14 cellular contexts compared by ENCODE assay signal in the genomic region with DNA sequence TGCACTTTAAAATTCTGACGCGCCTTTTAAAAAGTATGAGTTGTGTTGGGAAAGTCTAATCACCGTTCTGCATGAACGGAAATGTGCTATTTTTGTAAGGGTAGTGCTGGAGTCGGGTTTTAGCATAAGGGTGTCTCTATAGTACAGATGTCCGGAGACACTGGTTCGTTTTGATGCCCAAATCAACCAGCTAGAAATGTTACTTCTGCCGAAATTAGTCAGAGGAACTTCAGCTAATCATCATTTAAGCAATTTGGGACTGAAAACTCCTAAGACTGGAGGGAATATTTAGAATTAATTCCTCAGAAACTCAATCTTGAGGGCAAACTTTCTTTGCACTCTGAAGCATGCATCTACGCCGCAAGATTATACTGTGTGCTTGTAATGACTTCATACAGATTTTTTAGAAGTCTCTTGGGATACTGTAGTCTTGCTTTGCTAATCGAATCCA.
DNase-seq lines count a peak whose midpoint lies in the region; ATAC-seq and TF ChIP-seq lines count a peak whose summit lies in the region.
"Had no signal": no experiment of that assay in that cellular context is flagged by ENCODE, and none has a peak within 500 bp of the region (broad histone marks: within the 10 kb centered on the region; RNA-seq: fewer than 3 reads in every experiment).

No MANE protein-coding gene starts in this region.

- H3K4me3 Mint-ChIP-seq in brain: peak overlapping the region in 4 of 5 experiments; percentile 37 to 73 (median 70)
- H3K4me3 Mint-ChIP-seq: type B pancreatic cell had no signal

- DNase-seq in IMR-90 (no peak), left kidney (ENCODE audit: low read depth, low spot score) (peak; percentile 15), substantia nigra (lab: John Stamatoyannopoulos, UW) (no peak), iPS-NIHi7 (ENCODE audit: extremely low spot score) (no peak), germinal center (ENCODE audit: low spot score) (no peak), smooth muscle cell (lab: John Stamatoyannopoulos, UW; ENCODE audit: unreplicated experiment) (no peak), NCI-H128 (lab: John Stamatoyannopoulos, UW; ENCODE audit: unreplicated experiment) (no peak)
- DNase-seq: activated naive CD4-positive, alpha-beta T cell treated with Interleukin-2 at 50 U/mL for 16 hours; Calu3; erythroblast; NCI-H774; right lobe of liver had no signal

- no peak overlapping the region for H3K27ac ChIP-seq in IMR-90 (ENCODE audit: insufficient read depth, low read length)
- peak overlapping the region; percentile 64 for H3K27ac ChIP-seq in substantia nigra (ENCODE audit: low read depth, low read length, poor library complexity, severe bottlenecking)
- H3K27ac ChIP-seq in smooth muscle cell (ENCODE audit: low read depth): no peak overlapping the region
- H3K27ac ChIP-seq: right lobe of liver had no signal

- H4K8ac ChIP-seq in IMR-90 (ENCODE audit: low read depth in 2 of 2, low read length in 2 of 2): no peak overlapping the region

- no peaks in the 10 kb centered on the region for H3K79me2 ChIP-seq in smooth muscle cell (ENCODE audit: low read depth)

- peak overlapping the region in 3 of 5 experiments; percentile 63 to 67 (median 67) for H3K27ac Mint-ChIP-seq in brain
- H3K27ac Mint-ChIP-seq: type B pancreatic cell had no signal

- no peak for TF ChIP-seq RAD21 in IMR-90 (IDR thresholded peaks at IDR 0.05; ENCODE audit: low read length)

- in situ Hi-C loops in IMR-90 (cut with MboI; ENCODE audit: low sequenced_read_pairs): loop anchor here (10.0 kb wide), 1 partner anchor 716 kb away; no protein-coding TSS in a partner anchor

- POLR2A ChIA-PET in IMR-90 (lab: Charles Lee; ENCODE audit: unreplicated experiment): no interaction called here

- peaks cover 15% of the 10 kb centered on the region for H3F3A ChIP-seq in smooth muscle cell (ENCODE audit: low read depth)

- no peak overlapping the region for H3K4ac ChIP-seq in IMR-90 (ENCODE audit: low read depth, low read length)

- H4K5ac ChIP-seq in IMR-90 (ENCODE audit: low read depth, low read length): no peak overlapping the region

- H2BK15ac ChIP-seq in IMR-90 (ENCODE audit: low read depth, low read length): no peak overlapping the region

- H2BK5ac ChIP-seq in IMR-90 (ENCODE audit: low read depth, low read length, poor library complexity, severe bottlenecking): no peak overlapping the region

- H3K4me2 ChIP-seq in IMR-90 (ENCODE audit: low read depth, low read length) (no peak overlapping the region), smooth muscle cell (no peak overlapping the region)

- WGBS in IMR-90 (ENCODE audit: extremely low coverage in 2 of 2, insufficient read length in 1 of 2), 2 experiments: no CpG with 5 or more reads among the region's 11 CpGs
- WGBS in smooth muscle cell (ENCODE audit: low lambda C conversion rate): 84% methylated on average over 11 of the region's 11 CpGs

- no peak overlapping the region for H2BK120ac ChIP-seq in IMR-90 (ENCODE audit: low read depth, low read length)

- no peak for ATAC-seq in IMR-90 (ENCODE audit: low read depth)
- ATAC-seq: right lobe of liver had no signal

- no TSS peak for BruUV-seq in IMR-90 (replicated peaks; lab: Mats Ljungman, UMichigan)

- peaks cover 59% of the 10 kb centered on the region for H3K4me1 Mint-ChIP-seq in brain

- H4K20me1 ChIP-seq in IMR-90 (ENCODE audit: insufficient read depth, low read length): no peaks in the 10 kb centered on the region
- no peaks in the 10 kb centered on the region for H4K20me1 ChIP-seq in smooth muscle cell (ENCODE audit: low read depth)

- H3K9me1 ChIP-seq in IMR-90 (ENCODE audit: insufficient read depth, low read length): peaks cover 10% of the 10 kb centered on the region; the same call in 1 of the 2 replicates

- dilution Hi-C loops in IMR-90 (cut with HindIII; ENCODE audit: low sequenced_read_pairs, unreplicated experiment): no loop called here

- H2AK5ac ChIP-seq in IMR-90 (ENCODE audit: low read depth, low read length): no peak overlapping the region

- H3K4me3 ChIP-seq in IMR-90 (ENCODE audit: insufficient read depth, low read depth, low read length) (no peak overlapping the region), smooth muscle cell (no peak overlapping the region)
- H3K4me3 ChIP-seq: right lobe of liver had no signal

- H3K36me3 Mint-ChIP-seq in brain: no peaks in the 10 kb centered on the region
- H3K36me3 Mint-ChIP-seq: type B pancreatic cell had no signal

- TF ChIP-seq CTCF in IMR-90 (conservative IDR thresholded peaks at IDR 0.05; ENCODE audit: low read depth, low read length) (no peak), brain (conservative IDR thresholded peaks at IDR 0.05) (no peak), smooth muscle cell (IDR thresholded peaks at IDR 0.05; ENCODE audit: borderline replicate concordance, insufficient read depth, poor library complexity, severe bottlenecking) (no peak)

- H3K9me3 Mint-ChIP-seq in brain: peaks cover 0 to 2% (median 0%) of the 10 kb centered on the region in 5 experiments
- H3K9me3 Mint-ChIP-seq: type B pancreatic cell had no signal

- H3K9ac ChIP-seq in IMR-90 (ENCODE audit: low read depth, low read length) (no peak overlapping the region), smooth muscle cell (ENCODE audit: low read depth) (no peak overlapping the region)

- H3K56ac ChIP-seq in IMR-90 (ENCODE audit: extremely low read depth, insufficient read depth, low read length): no peak overlapping the region

- H3K9me3 ChIP-seq in IMR-90 (ENCODE audit: control insufficient read depth, insufficient read depth, low read length) (no peaks in the 10 kb centered on the region), smooth muscle cell (replicated peaks; ENCODE audit: low read depth) (no peaks in the 10 kb centered on the region)
- H3K9me3 ChIP-seq: right lobe of liver had no signal

- TF ChIP-seq POLR2A in IMR-90 (IDR thresholded peaks at IDR 0.05; ENCODE audit: low read depth, low read length): no peak

- H2AK9ac ChIP-seq in IMR-90 (replicated peaks; ENCODE audit: low read depth, low read length, poor library complexity): no peak overlapping the region

- CTCF ChIA-PET in IMR-90 (lab: Yijun Ruan, JAX): no interaction called here

- H4K91ac ChIP-seq in IMR-90 (ENCODE audit: insufficient read depth, low read depth, low read length): no peak overlapping the region

- no peaks in the 10 kb centered on the region for H3K36me3 ChIP-seq in IMR-90 (ENCODE audit: control insufficient read depth, insufficient read depth, low read length)
- no peaks in the 10 kb centered on the region for H3K36me3 ChIP-seq in smooth muscle cell (ENCODE audit: low read depth)
- H3K36me3 ChIP-seq: right lobe of liver had no signal

- H2AFZ ChIP-seq in IMR-90 (replicated peaks; ENCODE audit: low read length, poor library complexity): no peak overlapping the region
- H2AFZ ChIP-seq in smooth muscle cell (ENCODE audit: low read depth): no peak overlapping the region

- H2BK20ac ChIP-seq in IMR-90 (ENCODE audit: low read depth, low read length): 0 out of 2 replicates have a peak overlapping the region, but pooled peaks have one; percentile 16

- H3K4me1 ChIP-seq in IMR-90 (ENCODE audit: control insufficient read depth, insufficient read depth, low read length) (no peaks in the 10 kb centered on the region), smooth muscle cell (ENCODE audit: low read depth) (peaks cover 41% of the 10 kb centered on the region)
- H3K4me1 ChIP-seq: right lobe of liver had no signal

- no peak overlapping the region for H3K23ac ChIP-seq in IMR-90 (ENCODE audit: low read depth, low read length)

- no peak overlapping the region for H3K18ac ChIP-seq in IMR-90 (ENCODE audit: low read depth, low read length)

- H3K27me3 Mint-ChIP-seq in brain: peaks cover 3% of the 10 kb centered on the region
- H3K27me3 Mint-ChIP-seq: type B pancreatic cell had no signal

- H3K79me1 ChIP-seq in IMR-90 (ENCODE audit: low read depth in 1 of 2, low read length in 2 of 2): no peaks in the 10 kb centered on the region

- H3K27me3 ChIP-seq in IMR-90 (ENCODE audit: control insufficient read depth, insufficient read depth, low read length) (no peaks in the 10 kb centered on the region), smooth muscle cell (ENCODE audit: low read depth) (no peaks in the 10 kb centered on the region)
- H3K27me3 ChIP-seq: right lobe of liver had no signal

- intact Hi-C loops in IMR-90 (cut with micrococcal nuclease): no loop called here

- no peak overlapping the region for H3K14ac ChIP-seq in IMR-90 (replicated peaks; ENCODE audit: low read depth, low read length)

TF ChIP-seq in IMR-90, 13 proteins besides CTCF, POLR2A, EP300 and RAD21 (continues in another document):
- TF ChIP-seq RCOR1 (IDR thresholded peaks at IDR 0.05; ENCODE audit: insufficient replicate concordance, low read length) (no peak), CEBPB (IDR thresholded peaks at IDR 0.05; ENCODE audit: low read depth, low read length) (no peak), MAZ (IDR thresholded peaks at IDR 0.05; ENCODE audit: borderline replicate concordance, low read depth, low read length) (no peak), FOS (IDR thresholded peaks at IDR 0.05; ENCODE audit: low read depth, low read length) (no peak), SMC3 (IDR thresholded peaks at IDR 0.05; ENCODE audit: low read depth, low read length) (no peak), BHLHE40 (IDR thresholded peaks at IDR 0.05; ENCODE audit: low read depth, low read length) (no peak), CHD1 (IDR thresholded peaks at IDR 0.05; ENCODE audit: low read depth, low read length) (no peak), NFE2L2 (IDR thresholded peaks at IDR 0.05; ENCODE audit: low read depth, low read length) (no peak), MXI1 (IDR thresholded peaks at IDR 0.05; ENCODE audit: borderline replicate concordance, low read depth, low read length) (no peak), RFX5 (IDR thresholded peaks at IDR 0.05; ENCODE audit: low read depth, low read length) (no peak), MAFK (IDR thresholded peaks at IDR 0.05; ENCODE audit: low read depth, low read length) (no peak)
- TF ChIP-seq, protein P1, sequence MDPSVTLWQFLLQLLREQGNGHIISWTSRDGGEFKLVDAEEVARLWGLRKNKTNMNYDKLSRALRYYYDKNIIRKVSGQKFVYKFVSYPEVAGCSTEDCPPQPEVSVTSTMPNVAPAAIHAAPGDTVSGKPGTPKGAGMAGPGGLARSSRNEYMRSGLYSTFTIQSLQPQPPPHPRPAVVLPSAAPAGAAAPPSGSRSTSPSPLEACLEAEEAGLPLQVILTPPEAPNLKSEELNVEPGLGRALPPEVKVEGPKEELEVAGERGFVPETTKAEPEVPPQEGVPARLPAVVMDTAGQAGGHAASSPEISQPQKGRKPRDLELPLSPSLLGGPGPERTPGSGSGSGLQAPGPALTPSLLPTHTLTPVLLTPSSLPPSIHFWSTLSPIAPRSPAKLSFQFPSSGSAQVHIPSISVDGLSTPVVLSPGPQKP (IDR thresholded peaks at IDR 0.05; ENCODE audit: borderline replicate concordance, low read depth, low read length): no peak
